11 cellular contexts compared by ENCODE assay signal in genomic region chr6:25389501-25389900, GRCh38.
A peak's percentile ranks its signal among the peaks of the same experiment; 100 is the strongest.
DNase-seq lines count a peak whose midpoint lies in the region; ATAC-seq and TF ChIP-seq lines count a peak whose summit lies in the region.
"Had no signal": no experiment of that assay in that cellular context is flagged by ENCODE, and none has a peak within 500 bp of the region (broad histone marks: within the 10 kb centered on the region; RNA-seq: fewer than 3 reads in every experiment).

No MANE protein-coding gene starts in this region.

- no peaks in the 10 kb centered on the region for H4K20me1 ChIP-seq in MM.1S (ENCODE audit: insufficient read depth, low read length)

- H2AFZ ChIP-seq in MM.1S (ENCODE audit: low read length) (no peak overlapping the region), mesenchymal stem cell (ENCODE audit: low read depth, low read length) (no peak overlapping the region)
- H2AFZ ChIP-seq: hepatocyte had no signal

- intact Hi-C loops in left colon (cut with DNase I, micrococcal nuclease) = no loop called here

- no peaks in the 10 kb centered on the region for H3K9me2 ChIP-seq in MM.1S (replicated peaks; ENCODE audit: insufficient read depth, low read length)

- 97% methylated on average over 2 of the region's 2 CpGs for WGBS in mesenchymal stem cell

- H3K4me1 ChIP-seq in MM.1S (ENCODE audit: low read length) = peaks cover 64% of the 10 kb centered on the region
- peaks cover 3% of the 10 kb centered on the region for H3K4me1 ChIP-seq in mesenchymal stem cell (ENCODE audit: control insufficient read depth, insufficient read depth, low read depth, low read length)

- no peak overlapping the region for H3K14ac ChIP-seq in mesenchymal stem cell (ENCODE audit: low read length in 2 of 2)

- H3K4me2 ChIP-seq in MM.1S (ENCODE audit: low read depth, low read length) = peak overlapping the region; percentile 35
- H3K4me2 ChIP-seq in mesenchymal stem cell (ENCODE audit: low read length, poor library complexity, severe bottlenecking) = no peak overlapping the region
- H3K4me2 ChIP-seq: hepatocyte had no signal

- no peak overlapping the region for H3K18ac ChIP-seq in mesenchymal stem cell (ENCODE audit: low read depth in 1 of 2, low read length in 2 of 2)

- peaks cover 90% of the 10 kb centered on the region for H3K79me2 ChIP-seq in MM.1S (ENCODE audit: low read length)

- peaks cover 40% of the 10 kb centered on the region for H3F3A ChIP-seq in MM.1S (ENCODE audit: insufficient read depth, low read length)

- H3K23ac ChIP-seq in mesenchymal stem cell (ENCODE audit: low read length in 2 of 2) = no peak overlapping the region

- no peak overlapping the region for H3K4ac ChIP-seq in mesenchymal stem cell (ENCODE audit: low read depth in 1 of 2, low read length in 2 of 2)

- H3K27me3 ChIP-seq in MM.1S (replicated peaks; ENCODE audit: insufficient read depth, low read length) (no peaks in the 10 kb centered on the region), mesenchymal stem cell (ENCODE audit: control insufficient read depth in 1 of 2, insufficient read depth in 1 of 2, low read length in 2 of 2) (no peaks in the 10 kb centered on the region)
- H3K27me3 ChIP-seq: hepatocyte had no signal

- no peak overlapping the region for H2AK5ac ChIP-seq in mesenchymal stem cell (ENCODE audit: low read length, severe bottlenecking)

- peaks cover 21% of the 10 kb centered on the region for H3K79me1 ChIP-seq in mesenchymal stem cell (replicated peaks; ENCODE audit: low read length, poor library complexity, severe bottlenecking)

- H2BK5ac ChIP-seq in mesenchymal stem cell (ENCODE audit: low read depth, low read length, poor library complexity, severe bottlenecking) = no peak overlapping the region

- TF ChIP-seq CTCF in MM.1S (IDR thresholded peaks at IDR 0.05; ENCODE audit: low read length) (no peak), cardiac fibroblast (IDR thresholded peaks at IDR 0.05; ENCODE audit: low read depth, low read length) (no peak)

- H3K9me3 ChIP-seq in MM.1S (replicated peaks; ENCODE audit: insufficient read depth, low read length) (no peaks in the 10 kb centered on the region), mesenchymal stem cell (ENCODE audit: control insufficient read depth, low read length) (no peaks in the 10 kb centered on the region)

- H4K8ac ChIP-seq in mesenchymal stem cell (ENCODE audit: low read length) = no peak overlapping the region

- no peak overlapping the region for H2BK15ac ChIP-seq in mesenchymal stem cell (ENCODE audit: low read depth, poor library complexity, severe bottlenecking)

- H2BK120ac ChIP-seq in mesenchymal stem cell (ENCODE audit: low read depth, low read length) = no peak overlapping the region

- H3K27ac ChIP-seq in MM.1S (ENCODE audit: low read length) (peak overlapping the region; percentile 90; the same call in 1 of the 2 replicates), mesenchymal stem cell (ENCODE audit: low read length, poor library complexity, severe bottlenecking) (peak overlapping the region; percentile 11)
- H3K27ac ChIP-seq: hepatocyte had no signal

- H3K9ac ChIP-seq in MM.1S (ENCODE audit: low read length) = no peak overlapping the region
- peak overlapping the region; percentile 29 for H3K9ac ChIP-seq in mesenchymal stem cell (ENCODE audit: low read length)

- DNase-seq in EH (ENCODE audit: low read depth) (peak; percentile 51), MM.1S (no peak), cardiac fibroblast (ENCODE audit: low read depth in 2 of 2) (peak; percentile 66 to 78), mesenchymal stem cell (no peak), D341Med (ENCODE audit: low spot score) (no peak), left colon (no peak)
- DNase-seq in stimulated activated naive CD4-positive, alpha-beta T cell treated with Interleukin-2 at 50 U/mL for 16 hours (lab: John Stamatoyannopoulos, UW) = no peak
- DNase-seq: activated CD8-positive, alpha-beta memory T cell treated with anti-CD3 and anti-CD28 coated beads, Interleukin-2, amount 50 U/mL, for 48 hours; NCI-H82 had no signal

- no peak overlapping the region for H2BK12ac ChIP-seq in mesenchymal stem cell (ENCODE audit: low read length in 2 of 2)

- no peak for ATAC-seq in GM19324 (IDR thresholded peaks at IDR 0.05; ENCODE audit: low FRiP score, unreplicated experiment)
- ATAC-seq in left colon = no peak

- H3K36me3 ChIP-seq in MM.1S (replicated peaks; ENCODE audit: insufficient read depth, low read length) (no peaks in the 10 kb centered on the region), mesenchymal stem cell (ENCODE audit: control insufficient read depth in 1 of 2, insufficient read depth in 2 of 2, low read depth in 1 of 2, low read length in 2 of 2) (no peaks in the 10 kb centered on the region)

- H4K91ac ChIP-seq in mesenchymal stem cell (ENCODE audit: low read length) = no peak overlapping the region

- no peak overlapping the region for H3K4me3 ChIP-seq in MM.1S (ENCODE audit: low read length)
- no peak overlapping the region for H3K4me3 ChIP-seq in cardiac fibroblast (replicated peaks in 1 of 2; ENCODE audit: low read depth in 2 of 2, low read length in 2 of 2)
- H3K4me3 ChIP-seq in mesenchymal stem cell (ENCODE audit: insufficient read depth in 1 of 2, low read depth in 1 of 2, low read length in 2 of 2) = no peak overlapping the region
- H3K4me3 ChIP-seq: hepatocyte had no signal

Comparison
In these comparisons a context has a peak if more than half of its experiments do, and no peak if none do; other contexts are left out.
1. DNase-seq: peak in EH (single experiment) and cardiac fibroblast (2 of 2); none in MM.1S (single experiment), mesenchymal stem cell (single experiment), D341Med (single experiment), stimulated activated naive CD4-positive, alpha-beta T cell treated with Interleukin-2 at 50 U/mL for 16 hours (single experiment) and left colon (0 of 2).